Comparison of ENCODE assay signal across 1 cellular context in the genomic region with DNA sequence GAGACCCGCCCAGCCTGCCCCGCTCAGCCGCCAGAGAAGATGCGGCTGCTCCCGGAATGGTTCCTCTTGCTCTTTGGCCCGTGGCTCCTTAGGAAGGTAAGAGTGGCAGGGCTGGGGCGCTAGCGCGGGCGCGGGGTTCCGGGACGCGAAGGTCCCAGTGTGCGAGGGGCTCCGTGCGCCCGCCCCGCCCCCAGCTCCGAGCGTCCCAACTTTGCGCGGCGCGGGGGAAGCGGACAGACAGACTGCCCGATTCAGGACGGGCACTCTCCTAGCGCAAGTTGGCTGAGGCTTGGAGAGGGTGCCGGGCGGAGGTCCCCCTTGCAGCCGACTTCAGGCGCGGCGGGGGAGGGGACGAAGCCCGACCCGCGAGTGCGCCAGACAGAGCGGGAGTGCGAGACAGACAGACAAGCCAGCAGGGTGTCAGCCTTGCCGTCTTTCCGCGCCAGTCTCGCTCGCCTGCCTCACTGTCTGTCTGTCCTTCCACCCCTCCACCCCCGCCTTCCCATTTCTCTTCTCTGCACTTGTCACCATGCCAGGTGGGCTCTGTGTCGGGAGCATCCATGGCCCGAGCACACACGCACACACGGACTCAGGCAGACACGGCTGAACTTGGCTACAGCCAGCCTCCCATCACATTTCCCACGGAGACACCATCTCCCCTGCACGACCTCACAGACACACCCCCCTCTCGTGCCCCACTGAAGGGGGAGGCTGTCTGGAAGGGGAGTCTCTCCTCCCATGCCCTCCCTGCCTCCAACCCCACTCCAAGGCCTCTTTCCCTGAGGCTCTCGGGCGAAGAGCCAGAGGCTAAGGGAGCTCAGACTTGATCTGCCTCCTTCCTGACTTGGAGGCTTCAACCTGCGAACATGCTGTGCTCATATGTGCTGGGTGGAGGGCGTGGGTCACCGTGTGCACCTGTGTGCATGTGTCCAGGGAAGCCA.
TF ChIP-seq lines count a peak whose summit lies in the region.

No MANE protein-coding gene starts in this region.

TF ChIP-seq in HEK293, 187 proteins besides CTCF, POLR2A, EP300 and RAD21 (continued from another document):
- TF ChIP-seq, protein P1, sequence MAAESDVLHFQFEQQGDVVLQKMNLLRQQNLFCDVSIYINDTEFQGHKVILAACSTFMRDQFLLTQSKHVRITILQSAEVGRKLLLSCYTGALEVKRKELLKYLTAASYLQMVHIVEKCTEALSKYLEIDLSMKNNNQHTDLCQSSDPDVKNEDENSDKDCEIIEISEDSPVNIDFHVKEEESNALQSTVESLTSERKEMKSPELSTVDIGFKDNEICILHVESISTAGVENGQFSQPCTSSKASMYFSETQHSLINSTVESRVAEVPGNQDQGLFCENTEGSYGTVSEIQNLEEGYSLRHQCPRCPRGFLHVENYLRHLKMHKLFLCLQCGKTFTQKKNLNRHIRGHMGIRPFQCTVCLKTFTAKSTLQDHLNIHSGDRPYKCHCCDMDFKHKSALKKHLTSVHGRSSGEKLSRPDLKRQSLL (tag by site-specific recombination; IDR thresholded peaks at IDR 0.05), result no peak
- TF ChIP-seq, protein P2, sequence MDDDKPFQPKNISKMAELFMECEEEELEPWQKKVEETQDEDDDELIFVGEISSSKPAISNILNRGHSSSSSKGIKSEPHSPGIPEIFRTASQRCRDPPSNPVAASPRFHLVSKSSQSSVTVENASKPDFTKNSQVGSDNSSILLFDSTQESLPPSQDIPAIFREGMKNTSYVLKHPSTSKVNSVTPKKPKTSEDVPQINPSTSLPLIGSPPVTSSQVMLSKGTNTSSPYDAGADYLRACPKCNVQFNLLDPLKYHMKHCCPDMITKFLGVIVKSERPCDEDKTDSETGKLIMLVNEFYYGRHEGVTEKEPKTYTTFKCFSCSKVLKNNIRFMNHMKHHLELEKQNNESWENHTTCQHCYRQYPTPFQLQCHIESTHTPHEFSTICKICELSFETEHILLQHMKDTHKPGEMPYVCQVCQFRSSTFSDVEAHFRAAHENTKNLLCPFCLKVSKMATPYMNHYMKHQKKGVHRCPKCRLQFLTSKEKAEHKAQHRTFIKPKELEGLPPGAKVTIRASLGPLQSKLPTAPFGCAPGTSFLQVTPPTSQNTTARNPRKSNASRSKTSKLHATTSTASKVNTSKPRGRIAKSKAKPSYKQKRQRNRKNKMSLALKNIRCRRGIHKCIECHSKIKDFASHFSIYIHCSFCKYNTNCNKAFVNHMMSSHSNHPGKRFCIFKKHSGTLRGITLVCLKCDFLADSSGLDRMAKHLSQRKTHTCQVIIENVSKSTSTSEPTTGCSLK (tag by site-specific recombination; IDR thresholded peaks at IDR 0.05), result no peak
- TF ChIP-seq, protein P3, sequence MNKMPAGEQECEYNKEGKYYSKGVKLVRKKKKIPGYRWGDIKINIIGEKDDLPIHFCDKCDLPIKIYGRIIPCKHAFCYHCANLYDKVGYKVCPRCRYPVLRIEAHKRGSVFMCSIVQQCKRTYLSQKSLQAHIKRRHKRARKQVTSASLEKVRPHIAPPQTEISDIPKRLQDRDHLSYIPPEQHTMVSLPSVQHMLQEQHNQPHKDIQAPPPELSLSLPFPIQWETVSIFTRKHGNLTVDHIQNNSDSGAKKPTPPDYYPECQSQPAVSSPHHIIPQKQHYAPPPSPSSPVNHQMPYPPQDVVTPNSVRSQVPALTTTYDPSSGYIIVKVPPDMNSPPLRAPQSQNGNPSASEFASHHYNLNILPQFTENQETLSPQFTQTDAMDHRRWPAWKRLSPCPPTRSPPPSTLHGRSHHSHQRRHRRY (tag by site-specific recombination; IDR thresholded peaks at IDR 0.05), result no peak
- TF ChIP-seq, protein P4, sequence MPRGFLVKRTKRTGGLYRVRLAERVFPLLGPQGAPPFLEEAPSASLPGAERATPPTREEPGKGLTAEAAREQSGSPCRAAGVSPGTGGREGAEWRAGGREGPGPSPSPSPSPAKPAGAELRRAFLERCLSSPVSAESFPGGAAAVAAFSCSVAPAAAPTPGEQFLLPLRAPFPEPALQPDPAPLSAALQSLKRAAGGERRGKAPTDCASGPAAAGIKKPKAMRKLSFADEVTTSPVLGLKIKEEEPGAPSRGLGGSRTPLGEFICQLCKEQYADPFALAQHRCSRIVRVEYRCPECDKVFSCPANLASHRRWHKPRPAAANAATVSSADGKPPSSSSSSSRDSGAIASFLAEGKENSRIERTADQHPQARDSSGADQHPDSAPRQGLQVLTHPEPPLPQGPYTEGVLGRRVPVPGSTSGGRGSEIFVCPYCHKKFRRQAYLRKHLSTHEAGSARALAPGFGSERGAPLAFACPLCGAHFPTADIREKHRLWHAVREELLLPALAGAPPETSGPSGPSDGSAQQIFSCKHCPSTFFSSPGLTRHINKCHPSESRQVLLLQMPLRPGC (tag by site-specific recombination; IDR thresholded peaks at IDR 0.05), result peak; percentile 23; the same call in 1 of the 2 replicates
- TF ChIP-seq, protein P5, sequence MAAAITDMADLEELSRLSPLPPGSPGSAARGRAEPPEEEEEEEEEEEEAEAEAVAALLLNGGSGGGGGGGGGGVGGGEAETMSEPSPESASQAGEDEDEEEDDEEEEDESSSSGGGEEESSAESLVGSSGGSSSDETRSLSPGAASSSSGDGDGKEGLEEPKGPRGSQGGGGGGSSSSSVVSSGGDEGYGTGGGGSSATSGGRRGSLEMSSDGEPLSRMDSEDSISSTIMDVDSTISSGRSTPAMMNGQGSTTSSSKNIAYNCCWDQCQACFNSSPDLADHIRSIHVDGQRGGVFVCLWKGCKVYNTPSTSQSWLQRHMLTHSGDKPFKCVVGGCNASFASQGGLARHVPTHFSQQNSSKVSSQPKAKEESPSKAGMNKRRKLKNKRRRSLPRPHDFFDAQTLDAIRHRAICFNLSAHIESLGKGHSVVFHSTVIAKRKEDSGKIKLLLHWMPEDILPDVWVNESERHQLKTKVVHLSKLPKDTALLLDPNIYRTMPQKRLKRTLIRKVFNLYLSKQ (tag by site-specific recombination; IDR thresholded peaks at IDR 0.05; ENCODE audit: borderline replicate concordance), result no peak
- TF ChIP-seq, protein P6, sequence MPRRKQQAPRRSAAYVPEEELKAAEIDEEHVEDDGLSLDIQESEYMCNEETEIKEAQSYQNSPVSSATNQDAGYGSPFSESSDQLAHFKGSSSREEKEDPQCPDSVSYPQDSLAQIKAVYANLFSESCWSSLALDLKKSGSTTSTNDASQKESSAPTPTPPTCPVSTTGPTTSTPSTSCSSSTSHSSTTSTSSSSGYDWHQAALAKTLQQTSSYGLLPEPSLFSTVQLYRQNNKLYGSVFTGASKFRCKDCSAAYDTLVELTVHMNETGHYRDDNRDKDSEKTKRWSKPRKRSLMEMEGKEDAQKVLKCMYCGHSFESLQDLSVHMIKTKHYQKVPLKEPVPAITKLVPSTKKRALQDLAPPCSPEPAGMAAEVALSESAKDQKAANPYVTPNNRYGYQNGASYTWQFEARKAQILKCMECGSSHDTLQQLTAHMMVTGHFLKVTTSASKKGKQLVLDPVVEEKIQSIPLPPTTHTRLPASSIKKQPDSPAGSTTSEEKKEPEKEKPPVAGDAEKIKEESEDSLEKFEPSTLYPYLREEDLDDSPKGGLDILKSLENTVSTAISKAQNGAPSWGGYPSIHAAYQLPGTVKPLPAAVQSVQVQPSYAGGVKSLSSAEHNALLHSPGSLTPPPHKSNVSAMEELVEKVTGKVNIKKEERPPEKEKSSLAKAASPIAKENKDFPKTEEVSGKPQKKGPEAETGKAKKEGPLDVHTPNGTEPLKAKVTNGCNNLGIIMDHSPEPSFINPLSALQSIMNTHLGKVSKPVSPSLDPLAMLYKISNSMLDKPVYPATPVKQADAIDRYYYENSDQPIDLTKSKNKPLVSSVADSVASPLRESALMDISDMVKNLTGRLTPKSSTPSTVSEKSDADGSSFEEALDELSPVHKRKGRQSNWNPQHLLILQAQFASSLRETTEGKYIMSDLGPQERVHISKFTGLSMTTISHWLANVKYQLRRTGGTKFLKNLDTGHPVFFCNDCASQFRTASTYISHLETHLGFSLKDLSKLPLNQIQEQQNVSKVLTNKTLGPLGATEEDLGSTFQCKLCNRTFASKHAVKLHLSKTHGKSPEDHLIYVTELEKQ (tag by site-specific recombination; IDR thresholded peaks at IDR 0.05; ENCODE audit: borderline replicate concordance), result no peak
- TF ChIP-seq ZNF501 (tag by site-specific recombination; IDR thresholded peaks at IDR 0.05) (peak; percentile 64), KLF16 (tag by site-specific recombination; IDR thresholded peaks at IDR 0.05) (peak; percentile 85), ZBTB21 (tag by site-specific recombination; IDR thresholded peaks at IDR 0.05) (no peak), ZNF664 (tag by site-specific recombination; IDR thresholded peaks at IDR 0.05) (no peak), PRDM1 (tag by site-specific recombination; IDR thresholded peaks at IDR 0.05) (no peak), REPIN1 (tag by site-specific recombination; IDR thresholded peaks at IDR 0.05; ENCODE audit: low read depth) (no peak), ZNF23 (tag by site-specific recombination; IDR thresholded peaks at IDR 0.05; ENCODE audit: borderline replicate concordance) (no peak), ZNF239 (tag by site-specific recombination; IDR thresholded peaks at IDR 0.05) (no peak), KLF1 (tag by site-specific recombination; IDR thresholded peaks at IDR 0.05) (no peak)
